Comparison of ENCODE assay signal across 21 cellular contexts in genomic region chr3:181383201-181383600, GRCh38.
DNase-seq lines count a peak whose midpoint lies in the region; ATAC-seq and TF ChIP-seq lines count a peak whose summit lies in the region.
"Had no signal": no experiment of that assay in that cellular context is flagged by ENCODE, and none has a peak within 500 bp of the region (broad histone marks: within the 10 kb centered on the region; RNA-seq: fewer than 3 reads in every experiment).

No MANE protein-coding gene starts in this region.

- H3K36me3 ChIP-seq in GM23338 (ENCODE audit: insufficient read depth) (no peaks in the 10 kb centered on the region), OCI-LY1 (ENCODE audit: insufficient read depth, low read length) (no peaks in the 10 kb centered on the region), iPS-20b (ENCODE audit: insufficient read depth, low read depth, low read length) (no peaks in the 10 kb centered on the region), thyroid gland (no peaks in the 10 kb centered on the region), SJCRH30 (no peaks in the 10 kb centered on the region)
- H3K36me3 ChIP-seq: Peyer's patch had no signal

- in situ Hi-C loops in G401 (cut with HindIII; ENCODE audit: low sequenced_read_pairs), result no loop called here

- DNase-seq in GM23338 (ENCODE audit: low spot score) (no peak), thyroid gland (peak; percentile 69 to 70), DMS 273 treated with DMSO at 0.1 percent for 48 hours (lab: John Stamatoyannopoulos, UW) (no peak), G401 (ENCODE audit: low spot score) (no peak), SJCRH30 (no peak)
- DNase-seq: ACHN; CD8-positive, alpha-beta memory T cell; DMS53; EL; NCI-H1417 treated with DMSO at 0.1 percent for 48 hours; NCI-H187; NCI-H2171; NCI-H345; NCI-H524; NCI-H774; NK-92 treated with Interleukin-12 subunit alpha and Interleukin-12 subunit beta, amount 100 ng/mL, for 24 hours; Peyer's patch had no signal

- H3K79me2 ChIP-seq in GM23338 (replicated peaks; ENCODE audit: insufficient read depth), result no peaks in the 10 kb centered on the region
- no peaks in the 10 kb centered on the region for H3K79me2 ChIP-seq in OCI-LY1 (ENCODE audit: insufficient read depth, low read length)

- H3K4me2 ChIP-seq in GM23338, result peak overlapping the region; percentile 36
- peak overlapping the region; percentile 52; the same call in 1 of the 2 replicates for H3K4me2 ChIP-seq in OCI-LY1 (ENCODE audit: low read length)
- H3K4me2 ChIP-seq: KMS-11 had no signal

- H3K4me1 ChIP-seq in GM23338 (ENCODE audit: insufficient read depth), result peaks cover 21% of the 10 kb centered on the region
- H3K4me1 ChIP-seq in OCI-LY1 (ENCODE audit: insufficient read depth, low read length, severe bottlenecking), result peaks cover 90% of the 10 kb centered on the region
- H3K4me1 ChIP-seq in iPS-20b (ENCODE audit: insufficient read depth, low read length), result peaks cover 17% of the 10 kb centered on the region
- H3K4me1 ChIP-seq in thyroid gland, result peaks cover 17 to 21% of the 10 kb centered on the region in 2 donors
- no peaks in the 10 kb centered on the region for H3K4me1 ChIP-seq in SJCRH30
- H3K4me1 ChIP-seq: Peyer's patch had no signal

- TF ChIP-seq CTCF in GM23338 (conservative IDR thresholded peaks at IDR 0.05; ENCODE audit: low read depth in 2 of 2), result no peak
- TF ChIP-seq CTCF in OCI-LY1 (IDR thresholded peaks at IDR 0.05; ENCODE audit: low read length), result no peak
- TF ChIP-seq CTCF in thyroid gland (IDR thresholded peaks at IDR 0.05), result no peak

- H3K4me1 Mint-ChIP-seq in GM23338, result peaks cover 34% of the 10 kb centered on the region
- H3K4me1 Mint-ChIP-seq: CD8-positive, alpha-beta memory T cell had no signal

- no peak for ATAC-seq in GM23338

- H3K27me3 ChIP-seq in GM23338 (ENCODE audit: insufficient read depth) (no peaks in the 10 kb centered on the region), OCI-LY1 (ENCODE audit: insufficient read depth, low read length) (no peaks in the 10 kb centered on the region), iPS-20b (ENCODE audit: insufficient read depth, low read length) (no peaks in the 10 kb centered on the region), thyroid gland (no peaks in the 10 kb centered on the region), SJCRH30 (no peaks in the 10 kb centered on the region)
- H3K27me3 ChIP-seq: Peyer's patch had no signal

- H3K27ac Mint-ChIP-seq in GM23338, result peak overlapping the region; percentile 65
- H3K27ac Mint-ChIP-seq: CD8-positive, alpha-beta memory T cell had no signal

- H3K9me3 ChIP-seq in OCI-LY1 (ENCODE audit: low read length) (peaks cover 2% of the 10 kb centered on the region; the same call in 1 of the 2 replicates), iPS-20b (ENCODE audit: insufficient read depth, low read depth, low read length) (no peaks in the 10 kb centered on the region), thyroid gland (no peaks in the 10 kb centered on the region), SJCRH30 (replicated peaks) (no peaks in the 10 kb centered on the region)
- H3K9me3 ChIP-seq: Peyer's patch had no signal

- no peak overlapping the region for H3K4me3 Mint-ChIP-seq in GM23338
- H3K4me3 Mint-ChIP-seq: CD8-positive, alpha-beta memory T cell had no signal

- 38 to 40% methylated on average over 7 of the region's 7 CpGs for WGBS in thyroid gland, 2 donors

- H3F3A ChIP-seq in GM23338 (replicated peaks; ENCODE audit: low read depth) (no peaks in the 10 kb centered on the region), OCI-LY1 (ENCODE audit: insufficient read depth, low read length) (no peaks in the 10 kb centered on the region)

- H3K9me2 ChIP-seq in GM23338 (ENCODE audit: insufficient read depth) (no peaks in the 10 kb centered on the region), OCI-LY1 (ENCODE audit: low read depth, low read length) (no peaks in the 10 kb centered on the region)

- H3K27ac ChIP-seq in GM23338 (ENCODE audit: low read depth) (0 out of 2 replicates have a peak overlapping the region, but pooled peaks have one; percentile 10), OCI-LY1 (ENCODE audit: low read depth, low read length, poor library complexity, severe bottlenecking) (peak overlapping the region; percentile 89), iPS-20b (ENCODE audit: low read length) (peak overlapping the region; percentile 60), thyroid gland (no peak overlapping the region), SJCRH30 (no peak overlapping the region)
- H3K27ac ChIP-seq: C4-2B, KMS-11, Peyer's patch had no signal

- no peak for TF ChIP-seq POLR2A in thyroid gland (IDR thresholded peaks at IDR 0.05)

- H3K4me3 ChIP-seq in GM23338 (0 out of 2 replicates have a peak overlapping the region, but pooled peaks have one; percentile 0), OCI-LY1 (ENCODE audit: low read depth, low read length, poor library complexity, severe bottlenecking) (peak overlapping the region; percentile 26), iPS-20b (ENCODE audit: low read length) (peak overlapping the region; percentile 40; the same call in 1 of the 2 replicates), thyroid gland (replicated peaks in 1 of 3) (no peak overlapping the region), SJCRH30 (no peak overlapping the region)
- H3K4me3 ChIP-seq: Peyer's patch had no signal

- H4K20me1 ChIP-seq in GM23338 (replicated peaks; ENCODE audit: insufficient read depth), result no peaks in the 10 kb centered on the region
- H4K20me1 ChIP-seq in OCI-LY1 (ENCODE audit: insufficient read depth, low read length), result no peaks in the 10 kb centered on the region

- H2AFZ ChIP-seq in GM23338 (peak overlapping the region; percentile 5), OCI-LY1 (ENCODE audit: low read length) (no peak overlapping the region)

- no peaks in the 10 kb centered on the region for H3K9me3 Mint-ChIP-seq in GM23338

- H3K36me3 Mint-ChIP-seq in GM23338 (ENCODE audit: low read depth), result no peaks in the 10 kb centered on the region
- H3K36me3 Mint-ChIP-seq: CD8-positive, alpha-beta memory T cell had no signal

- peaks cover 3% of the 10 kb centered on the region for H3K27me3 Mint-ChIP-seq in GM23338 (ENCODE audit: insufficient read depth, low read depth, poor library complexity)

- intact Hi-C loops in thyroid gland (cut with DNase I), result loop anchor here (10.0 kb wide), 1 partner anchor 312 kb away; no protein-coding TSS in a partner anchor

- H3K9ac ChIP-seq in OCI-LY1 (ENCODE audit: low read length) (no peak overlapping the region; the same call in 1 of the 2 replicates), iPS-20b (ENCODE audit: low read depth, low read length) (no peak overlapping the region)
- H3K9ac ChIP-seq: KMS-11 had no signal

TF ChIP-seq in GM23338, 12 proteins besides CTCF, POLR2A, EP300 and RAD21:
- no peak for TF ChIP-seq ZNF114 (CRISPR knock-in tag; IDR thresholded peaks at IDR 0.05)
TF ChIP-seq in GM23338: peak in this region for 0.

Comparison
In these comparisons a context has a peak if more than half of its experiments do, and no peak if none do; other contexts are left out.
1. DNase-seq: peak in thyroid gland (2 of 2); none in GM23338 (single experiment), DMS 273 treated with DMSO at 0.1 percent for 48 hours (single experiment), G401 (single experiment) and SJCRH30 (0 of 2).
2. H3K27ac ChIP-seq: peak in GM23338 (single experiment), OCI-LY1 (single experiment) and iPS-20b (single experiment); none in thyroid gland (0 of 3) and SJCRH30 (single experiment).
3. H3K4me3 ChIP-seq: peak in GM23338 (single experiment), OCI-LY1 (single experiment) and iPS-20b (single experiment); none in thyroid gland (0 of 3) and SJCRH30 (single experiment).